8 cellular contexts compared by ENCODE assay signal in genomic region chr10:98134431-98135221, GRCh38. TPM values are rescaled to one million over a fixed set of nuclear protein-coding genes. Genes with fewer than 3 reads are reported as not detected.
A peak's percentile ranks its signal among the peaks of the same experiment; 100 is the strongest.
DNase-seq lines count a peak whose midpoint lies in the region; ATAC-seq and TF ChIP-seq lines count a peak whose summit lies in the region.

TSS of gene R3HCC1L (plus strand) at chr10:98134657. CDS start at chr10:98208115, 73,458 bp downstream.

- peak; percentile 91 for ATAC-seq in HG02642 (IDR thresholded peaks at IDR 0.05; ENCODE audit: poor library complexity, unreplicated experiment)

- H2AFZ ChIP-seq in parathyroid adenoma: peak within 1 kb of the TSS; percentile 100

- H3K79me2 ChIP-seq in parathyroid adenoma: peaks cover 17% of the 10 kb centered on the region

- DNase-seq in GM12865 (ENCODE audit: low read depth) (peak; percentile 94), NCI-H1105 (lab: John Stamatoyannopoulos, UW) (peak; percentile 77), SW 1271 (lab: John Stamatoyannopoulos, UW) (peak; percentile 33 to 82), cardiac muscle cell (ENCODE audit: low read depth in 1 of 2, low spot score in 1 of 2) (peak; percentile 92 to 93), tibial artery (peak; percentile 87 to 94)
- peak; percentile 84 for DNase-seq in activated naive CD8-positive, alpha-beta T cell treated with anti-CD3 and anti-CD28 coated beads, Interleukin-2, amount 50 U/mL, for 16 hours (ENCODE audit: low read depth, low spot score)

- H3K27me3 ChIP-seq in cardiac muscle cell (no peaks in the 10 kb centered on the region), parathyroid adenoma (ENCODE audit: control insufficient read depth, insufficient read depth, low read length) (no peaks in the 10 kb centered on the region), tibial artery (no peaks in the 10 kb centered on the region)

- H3K27ac ChIP-seq in cardiac muscle cell: peak within 1 kb of the TSS; percentile 94
- H3K27ac ChIP-seq in parathyroid adenoma: peak within 1 kb of the TSS; percentile 81
- H3K27ac ChIP-seq in tibial artery: peak within 1 kb of the TSS; percentile 84 to 89

- peak within 1 kb of the TSS; percentile 72 for H3K4me2 ChIP-seq in parathyroid adenoma (ENCODE audit: low read length)

- H3K9me3 ChIP-seq in cardiac muscle cell (ENCODE audit: low read depth): no peaks in the 10 kb centered on the region
- no peaks in the 10 kb centered on the region for H3K9me3 ChIP-seq in parathyroid adenoma (ENCODE audit: control insufficient read depth, low read length)
- no peaks in the 10 kb centered on the region for H3K9me3 ChIP-seq in tibial artery

- H3K4me1 ChIP-seq in cardiac muscle cell (ENCODE audit: low read depth) (peaks cover 4% of the 10 kb centered on the region), parathyroid adenoma (peaks cover 4% of the 10 kb centered on the region), tibial artery (peaks cover 0 to 17% (median 6%) of the 10 kb centered on the region in 4 donors)

- TF ChIP-seq CTCF in GM12865 (IDR thresholded peaks at IDR 0.05; ENCODE audit: insufficient read depth, low read depth, low read length, missing control alignments) (no peak), cardiac muscle cell (IDR thresholded peaks at IDR 0.05; ENCODE audit: low read depth, low read length) (no peak), parathyroid adenoma (IDR thresholded peaks at IDR 0.05) (no peak), tibial artery (IDR thresholded peaks at IDR 0.05) (no peak)

- intact Hi-C loops in tibial artery (cut with DNase I; ENCODE audit: low total_unique reads): no loop called here

- no peaks in the 10 kb centered on the region for H3K36me3 ChIP-seq in cardiac muscle cell
- no peaks in the 10 kb centered on the region for H3K36me3 ChIP-seq in parathyroid adenoma (ENCODE audit: control insufficient read depth, insufficient read depth, low read length)
- H3K36me3 ChIP-seq in tibial artery: no peaks in the 10 kb centered on the region

- H3K4me3 ChIP-seq in GM12865 (ENCODE audit: low read depth, low read length) (peak within 1 kb of the TSS; percentile 72), cardiac muscle cell (peak within 1 kb of the TSS; percentile 94), parathyroid adenoma (ENCODE audit: low read depth, low read length) (peak within 1 kb of the TSS; percentile 95), tibial artery (peak within 1 kb of the TSS; percentile 85 to 92)

- peak within 1 kb of the TSS; percentile 63 for H3K9ac ChIP-seq in parathyroid adenoma

RNA-seq across cellular contexts. Expression of gene R3HCC1L, which starts in this region (rescaled TPM):
- 15.2 and 16.9 TPM in 2 replicates for total RNA-seq in cardiac muscle cell
- 15.8 and 23.1 TPM in 2 replicates for polyA plus RNA-seq in cardiac muscle cell

Comparison
In these comparisons a context has a peak if more than half of its experiments do, and no peak if none do; other contexts are left out.
1. Peak in every context shown above with its lines: DNase-seq, ATAC-seq, H3K4me3 ChIP-seq and H3K27ac ChIP-seq.